ENCODE assay signal across 9 cellular contexts in genomic region chr11:98862169-98862568, GRCh38.
"Had no signal": no experiment of that assay in that cellular context is flagged by ENCODE, and none has a peak within 500 bp of the region (broad histone marks: within the 10 kb centered on the region; RNA-seq: fewer than 3 reads in every experiment).

No MANE protein-coding gene starts in this region.

- H3K9me3 ChIP-seq: HAP-1 had no signal

- DNase-seq: GM23248, GOT3, H7, HFFc6, IMR-90, KG1 had no signal

- H3K4me1 ChIP-seq: HAP-1 had no signal

- H3K4me3 ChIP-seq: GM23248, HAP-1, K562 had no signal

- ATAC-seq: HCT116, K562 had no signal

- H3K27ac ChIP-seq: GM23248 had no signal

- H3K36me3 ChIP-seq: HAP-1 had no signal

- H3K9ac ChIP-seq: GM23248 had no signal

- H2AFZ ChIP-seq: GM23248 had no signal
